ENCODE assay signal across 7 cellular contexts in genomic region chr9:41064125-41064795, GRCh38.
DNase-seq lines count a peak whose midpoint lies in the region; ATAC-seq and TF ChIP-seq lines count a peak whose summit lies in the region.
"Not testable (repeated sequence)": the region's sequence is repeated elsewhere in the genome, so short reads cannot be mapped to it uniquely, and the experiment has no call there.

No MANE protein-coding gene starts in this region.

- TF ChIP-seq RAD21 in SK-N-SH (IDR thresholded peaks at IDR 0.05; ENCODE audit: low read length), result not testable (repeated sequence)

- peak overlapping the region; percentile 46 for H3K4me2 ChIP-seq in SK-N-SH
- peak overlapping the region; percentile 13 for H3K4me2 ChIP-seq in fibroblast of lung (ENCODE audit: extremely low read depth, insufficient read depth, low read length)

- H3K79me2 ChIP-seq in SK-N-SH (ENCODE audit: insufficient read depth), result peaks cover 17% of the 10 kb centered on the region; the same call in 1 of the 2 replicates
- H3K79me2 ChIP-seq in fibroblast of lung (ENCODE audit: control insufficient read depth, insufficient read depth, low read length), result not testable (repeated sequence)

- not testable (repeated sequence) for H3K4me1 ChIP-seq in SK-N-SH (ENCODE audit: control insufficient read depth in 1 of 2, insufficient read depth in 2 of 2, low read depth in 1 of 2, low read length in 1 of 2); fibroblast of lung (ENCODE audit: control insufficient read depth, extremely low read depth, insufficient read depth, low read length)

- not testable (repeated sequence) for H3K27me3 Mint-ChIP-seq in naive thymus-derived CD8-positive, alpha-beta T cell

- H3K4me1 Mint-ChIP-seq in naive thymus-derived CD8-positive, alpha-beta T cell, result peaks cover 8 to 13% (median 9%) of the 10 kb centered on the region in 4 donors

- not testable (repeated sequence) for H3K36me3 ChIP-seq in SK-N-SH (replicated peaks in 1 of 2; ENCODE audit: control insufficient read depth in 1 of 2, insufficient read depth in 2 of 2, low read length in 1 of 2); fibroblast of lung (ENCODE audit: control insufficient read depth, insufficient read depth, low read length)

- not testable (repeated sequence) for H3K9me3 ChIP-seq in SK-N-SH; fibroblast of lung (ENCODE audit: control insufficient read depth, insufficient read depth, low read depth, low read length)

- H3K4me3 ChIP-seq in SK-N-SH (ENCODE audit: low read depth in 2 of 2, low read length in 1 of 2) (0 out of 4 replicates have a peak overlapping the region, but pooled peaks of 1 of the 2 experiments have one; percentile 14), fibroblast of lung (replicated peaks in 1 of 4; ENCODE audit: control extremely low read depth in 1 of 4, insufficient read depth in 1 of 4, low read depth in 3 of 4, low read length in 4 of 4) (peak overlapping the region in 1 of 4 experiments; percentile 13)

- H3K9ac ChIP-seq in SK-N-SH; fibroblast of lung (ENCODE audit: insufficient read depth, low read length): not testable (repeated sequence)

- not testable (repeated sequence) for H3F3A ChIP-seq in SK-N-SH (replicated peaks; ENCODE audit: insufficient read depth)

- not testable (repeated sequence) for H3K36me3 Mint-ChIP-seq in naive thymus-derived CD8-positive, alpha-beta T cell

- not testable (repeated sequence) for H3K9me3 Mint-ChIP-seq in naive thymus-derived CD8-positive, alpha-beta T cell

- not testable (repeated sequence) for H3K27me3 ChIP-seq in SK-N-SH (ENCODE audit: insufficient read depth); fibroblast of lung (ENCODE audit: control insufficient read depth, insufficient read depth, low read length)

- peak overlapping the region; percentile 3 to 83 (median 62) for H3K27ac Mint-ChIP-seq in naive thymus-derived CD8-positive, alpha-beta T cell

- CTCF ChIA-PET in SK-N-SH (lab: Yijun Ruan, JAX), result not testable (repeated sequence)

- 0 out of 4 replicates have a peak overlapping the region, but pooled peaks of 1 of the 2 experiments have one; percentile 13 for H3K27ac ChIP-seq in SK-N-SH (ENCODE audit: low read depth in 2 of 2, low read length in 1 of 2)
- peak overlapping the region; percentile 64 for H3K27ac ChIP-seq in fibroblast of lung (ENCODE audit: insufficient read depth, low read length)

- not testable (repeated sequence) for H3K9me2 ChIP-seq in SK-N-SH

- not testable (repeated sequence) for TF ChIP-seq CTCF in SK-N-SH (IDR thresholded peaks at IDR 0.05); fibroblast of lung (conservative IDR thresholded peaks at IDR 0.05 in 1 of 2, IDR thresholded peaks at IDR 0.05 in 1 of 2; ENCODE audit: low read depth in 1 of 2, low read length in 2 of 2)

- not testable (repeated sequence) for TF ChIP-seq EP300 in SK-N-SH (IDR thresholded peaks at IDR 0.05; ENCODE audit: borderline replicate concordance in 1 of 2, low read depth in 1 of 2, low read length in 1 of 2)

- not testable (repeated sequence) for H4K20me1 ChIP-seq in SK-N-SH (ENCODE audit: insufficient read depth); fibroblast of lung (ENCODE audit: control insufficient read depth, extremely low read depth, insufficient read depth, low read length)

- 28% methylated on average over 8 of the region's 8 CpGs for WGBS in SK-N-SH (ENCODE audit: low lambda C conversion rate)

- DNase-seq in SK-N-SH, result not testable (repeated sequence)
- peak; percentile 46 for DNase-seq in activated gamma-delta T cell treated with Interleukin-2 at 50 U/mL for 16 hours
- DNase-seq in fibroblast of lung (ENCODE audit: low read depth in 2 of 2), result peak; percentile 55 to 71
- DNase-seq in naive thymus-derived CD8-positive, alpha-beta T cell, result peak in 8 of 10 donors; percentile 5 to 66 (median 38)

- POLR2A ChIA-PET in SK-N-SH (lab: Yijun Ruan, JAX); naive thymus-derived CD8-positive, alpha-beta T cell (lab: Charles Lee): not testable (repeated sequence)

- H3K4me3 Mint-ChIP-seq in naive thymus-derived CD8-positive, alpha-beta T cell, result peak overlapping the region; percentile 56 to 83 (median 76)

- ATAC-seq in GM18519 (IDR thresholded peaks at IDR 0.05; ENCODE audit: low FRiP score, unreplicated experiment) (peak; percentile 60), GM21825 (IDR thresholded peaks at IDR 0.05; ENCODE audit: unreplicated experiment) (peak; percentile 78), HG03280 (IDR thresholded peaks at IDR 0.05; ENCODE audit: unreplicated experiment) (peak; percentile 51)
- ATAC-seq in naive thymus-derived CD8-positive, alpha-beta T cell, result peak; percentile 81 to 87

- H2AFZ ChIP-seq in SK-N-SH (ENCODE audit: low read depth); fibroblast of lung (ENCODE audit: low read length): not testable (repeated sequence)
